21 cellular contexts compared by ENCODE assay signal in the genomic region with DNA sequence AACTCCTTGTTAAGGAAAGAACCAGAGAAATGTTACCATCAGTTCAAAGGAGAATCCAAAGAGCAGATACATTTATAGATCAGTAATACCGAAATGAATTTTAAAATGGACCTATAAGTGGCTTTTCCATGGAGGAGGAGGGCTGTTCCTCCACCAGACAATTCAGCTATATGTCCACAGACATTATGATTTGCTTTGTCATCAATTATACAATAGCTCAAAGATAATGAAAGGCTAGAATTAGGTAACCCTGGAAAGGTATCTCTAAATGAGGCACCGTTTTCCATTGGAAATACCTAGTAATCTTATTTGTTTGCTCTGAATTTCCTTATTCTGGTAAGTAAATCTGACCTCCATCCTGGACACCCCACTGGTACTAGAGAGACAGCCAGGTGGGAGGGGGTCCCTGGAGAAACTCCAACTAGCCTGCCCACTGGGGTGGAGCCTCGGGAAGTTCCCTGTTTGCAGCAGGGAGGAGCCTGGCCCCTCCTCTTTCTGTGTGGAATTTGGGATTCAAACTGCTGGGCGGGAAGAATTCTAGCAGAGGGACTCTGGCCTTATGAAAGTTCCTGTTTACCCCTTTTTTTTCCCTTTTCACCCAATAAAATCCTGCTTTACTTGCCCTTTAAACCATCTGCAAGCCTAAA.
A peak's percentile ranks its signal among the peaks of the same experiment; 100 is the strongest.
DNase-seq lines count a peak whose midpoint lies in the region; TF ChIP-seq lines count a peak whose summit lies in the region.
"Had no signal": no experiment of that assay in that cellular context is flagged by ENCODE, and none has a peak within 500 bp of the region (broad histone marks: within the 10 kb centered on the region; RNA-seq: fewer than 3 reads in every experiment).

No MANE protein-coding gene starts in this region.

- H2BK12ac ChIP-seq in mesenchymal stem cell (ENCODE audit: low read length in 2 of 2): no peak overlapping the region

- H3K4me3 ChIP-seq in HEK293 (ENCODE audit: low read depth, low read length) (no peak overlapping the region), mesenchymal stem cell (ENCODE audit: insufficient read depth in 1 of 2, low read depth in 1 of 2, low read length in 2 of 2) (peak overlapping the region in 1 of 2 experiments; percentile 85)
- H3K4me3 ChIP-seq: left lung had no signal

- H3K27me3 ChIP-seq in mesenchymal stem cell (ENCODE audit: control insufficient read depth in 1 of 2, insufficient read depth in 1 of 2, low read length in 2 of 2): no peaks in the 10 kb centered on the region
- H3K27me3 ChIP-seq: esophagus squamous epithelium, left lung, vagina had no signal

- H2BK120ac ChIP-seq in mesenchymal stem cell (ENCODE audit: low read depth, low read length): no peak overlapping the region

- no peak overlapping the region for H3K27ac Mint-ChIP-seq in endothelial cell (ENCODE audit: unreplicated experiment)
- H3K27ac Mint-ChIP-seq: activated B cell treated with CpG ODN at 0.5 μM for 24 hours; activated CD8-positive, alpha-beta T cell treated with anti-CD3 and anti-CD28 coated beads for 36 hours had no signal

- H3K9ac ChIP-seq in mesenchymal stem cell (ENCODE audit: low read length): peak overlapping the region; percentile 96

- H2AK5ac ChIP-seq in mesenchymal stem cell (ENCODE audit: low read length, severe bottlenecking): no peak overlapping the region

- H3K4me3 Mint-ChIP-seq in endothelial cell (ENCODE audit: unreplicated experiment): no peak overlapping the region
- H3K4me3 Mint-ChIP-seq: activated B cell treated with CpG ODN at 0.5 μM for 24 hours; activated CD8-positive, alpha-beta T cell treated with anti-CD3 and anti-CD28 coated beads for 36 hours; brain had no signal

- H3K4me1 ChIP-seq in HEK293 (ENCODE audit: control insufficient read depth, insufficient read depth, low read length): peaks cover 16% of the 10 kb centered on the region
- H3K4me1 ChIP-seq in mesenchymal stem cell (ENCODE audit: control insufficient read depth, insufficient read depth, low read depth, low read length): peaks cover 5% of the 10 kb centered on the region

- no peaks in the 10 kb centered on the region for H3K36me3 ChIP-seq in HEK293 (ENCODE audit: control insufficient read depth in 2 of 2, insufficient read depth in 1 of 2, low read length in 2 of 2)
- H3K36me3 ChIP-seq in mesenchymal stem cell (ENCODE audit: control insufficient read depth in 1 of 2, insufficient read depth in 2 of 2, low read depth in 1 of 2, low read length in 2 of 2): no peaks in the 10 kb centered on the region
- H3K36me3 ChIP-seq: esophagus squamous epithelium, left lung, vagina had no signal

- no peak overlapping the region for H2BK5ac ChIP-seq in mesenchymal stem cell (ENCODE audit: low read depth, low read length, poor library complexity, severe bottlenecking)

- peaks cover 2% of the 10 kb centered on the region for H3K27me3 Mint-ChIP-seq in endothelial cell (ENCODE audit: unreplicated experiment)
- H3K27me3 Mint-ChIP-seq: activated B cell treated with CpG ODN at 0.5 μM for 24 hours had no signal

- POLR2A ChIA-PET in HEK293 (lab: Yijun Ruan, JAX): no interaction called here

- H3K14ac ChIP-seq in mesenchymal stem cell (ENCODE audit: low read length in 2 of 2): no peak overlapping the region

- H2BK15ac ChIP-seq in mesenchymal stem cell (ENCODE audit: low read depth, poor library complexity, severe bottlenecking): no peak overlapping the region

- H3K4me2 ChIP-seq in mesenchymal stem cell (ENCODE audit: low read length, poor library complexity, severe bottlenecking): no peak overlapping the region

- peak overlapping the region in 1 of 2 experiments; percentile 50 for H3K18ac ChIP-seq in mesenchymal stem cell (ENCODE audit: low read depth in 1 of 2, low read length in 2 of 2)

- 33% methylated on average over 1 of the region's 4 CpGs for WGBS in mesenchymal stem cell

- DNase-seq in ELF-1 (ENCODE audit: low read depth, low spot score) (peak; percentile 80), endothelial cell (ENCODE audit: low spot score) (peak; percentile 21), mesenchymal stem cell (no peak), NCI-H82 (lab: John Stamatoyannopoulos, UW) (no peak), NCI-H510A treated with DMSO at 0.1 percent for 48 hours (lab: John Stamatoyannopoulos, UW) (no peak)
- DNase-seq in stimulated activated CD4-positive, alpha-beta T cell treated with anti-CD3 and anti-CD28 coated beads, Interleukin-15, amount 100 ng/mL, for 24 hours: no peak
- DNase-seq: activated B cell treated with CpG ODN at 0.5 μM for 24 hours; activated CD8-positive, alpha-beta T cell treated with anti-CD3 and anti-CD28 coated beads for 36 hours; activated gamma-delta T cell; activated naive CD8-positive, alpha-beta T cell treated with anti-CD3 and anti-CD28 coated beads, Interleukin-2, amount 50 U/mL, for 24 hours; activated T-cell treated with anti-CD3 and anti-CD28 coated beads for 4 hours; effector CD4-positive, alpha-beta T cell; esophagus squamous epithelium; KBM-7; left lung; NCI-H2029; stimulated activated CD4-positive, alpha-beta T cell treated with anti-CD3 and anti-CD28 coated beads, Interleukin-1b, Interleukin-23, amount 100 ng/mL, for 48 hours; T-helper 9 cell had no signal

- no peak overlapping the region for H4K91ac ChIP-seq in mesenchymal stem cell (ENCODE audit: low read length)

- no peak overlapping the region for H2AFZ ChIP-seq in mesenchymal stem cell (ENCODE audit: low read depth, low read length)

- TF ChIP-seq CTCF in HEK293 (tag by site-specific recombination; IDR thresholded peaks at IDR 0.05): no peak
- TF ChIP-seq CTCF in endothelial cell (IDR thresholded peaks at IDR 0.05; ENCODE audit: unreplicated experiment): no peak

- CTCF ChIA-PET in HEK293 (lab: Yijun Ruan, JAX): interaction anchor here (0.6 kb wide), 1 partner anchor 10 kb away, joined by 3 read pairs; no protein-coding TSS in a partner anchor

- no peaks in the 10 kb centered on the region for H3K9me3 ChIP-seq in HEK293 (ENCODE audit: control insufficient read depth, insufficient read depth, low read depth, low read length)
- H3K9me3 ChIP-seq in mesenchymal stem cell (ENCODE audit: control insufficient read depth, low read length): no peaks in the 10 kb centered on the region
- H3K9me3 ChIP-seq: esophagus squamous epithelium, left lung, vagina had no signal

- H3K79me1 ChIP-seq in mesenchymal stem cell (replicated peaks; ENCODE audit: low read length, poor library complexity, severe bottlenecking): no peaks in the 10 kb centered on the region

- peaks cover 18% of the 10 kb centered on the region for H3K4me1 Mint-ChIP-seq in endothelial cell (ENCODE audit: unreplicated experiment)
- H3K4me1 Mint-ChIP-seq: activated B cell treated with CpG ODN at 0.5 μM for 24 hours had no signal

- no peak overlapping the region for H3K23ac ChIP-seq in mesenchymal stem cell (ENCODE audit: low read length in 2 of 2)

- H3K36me3 Mint-ChIP-seq in endothelial cell (ENCODE audit: low read depth, unreplicated experiment): no peaks in the 10 kb centered on the region
- H3K36me3 Mint-ChIP-seq: brain had no signal

- H4K8ac ChIP-seq in mesenchymal stem cell (ENCODE audit: low read length): no peak overlapping the region

- no peak overlapping the region for H3K4ac ChIP-seq in mesenchymal stem cell (ENCODE audit: low read depth in 1 of 2, low read length in 2 of 2)

- H3K9me3 Mint-ChIP-seq in endothelial cell (ENCODE audit: unreplicated experiment): no peaks in the 10 kb centered on the region
- H3K9me3 Mint-ChIP-seq: activated CD8-positive, alpha-beta T cell treated with anti-CD3 and anti-CD28 coated beads for 36 hours; activated naive CD8-positive, alpha-beta T cell treated with anti-CD3 and anti-CD28 coated beads, Interleukin-2, amount 50 U/mL, for 24 hours had no signal

- no peak overlapping the region for H3K27ac ChIP-seq in HEK293 (ENCODE audit: extremely low read depth, low read depth, low read length)
- H3K27ac ChIP-seq in mesenchymal stem cell (ENCODE audit: low read length, poor library complexity, severe bottlenecking): no peak overlapping the region
- H3K27ac ChIP-seq: left lung, vagina had no signal

TF ChIP-seq in HEK293, 187 proteins besides CTCF, POLR2A, EP300 and RAD21:
- TF ChIP-seq ZNF664 (tag by site-specific recombination; IDR thresholded peaks at IDR 0.05) (no peak), ZSCAN16 (tag by site-specific recombination; IDR thresholded peaks at IDR 0.05) (no peak), KLF10 (tag by site-specific recombination; IDR thresholded peaks at IDR 0.05) (no peak), ZNF777 (tag by site-specific recombination; IDR thresholded peaks at IDR 0.05; ENCODE audit: borderline replicate concordance) (no peak), SP3 (tag by site-specific recombination; IDR thresholded peaks at IDR 0.05) (peak; percentile 30; the same call in 1 of the 2 replicates), ZNF202 (tag by site-specific recombination; IDR thresholded peaks at IDR 0.05; ENCODE audit: borderline replicate concordance) (no peak), PRDM1 (tag by site-specific recombination; IDR thresholded peaks at IDR 0.05) (no peak), ZNF341 (tag by site-specific recombination; IDR thresholded peaks at IDR 0.05; ENCODE audit: low read depth) (0 out of 2 replicates have a peak, but pooled peaks have one; percentile 19), MEIS1 (CRISPR knock-in tag; IDR thresholded peaks at IDR 0.05; ENCODE audit: borderline replicate concordance) (no peak), KLF7 (tag by site-specific recombination; IDR thresholded peaks at IDR 0.05; ENCODE audit: borderline replicate concordance) (no peak), ZNF311 (tag by site-specific recombination; IDR thresholded peaks at IDR 0.05; ENCODE audit: borderline replicate concordance) (no peak), ZNF133 (tag by site-specific recombination; IDR thresholded peaks at IDR 0.05) (no peak), ZNF621 (tag by site-specific recombination; IDR thresholded peaks at IDR 0.05) (no peak), ZNF660 (tag by site-specific recombination; IDR thresholded peaks at IDR 0.05) (no peak), OSR2 (tag by site-specific recombination; IDR thresholded peaks at IDR 0.05) (no peak)
- TF ChIP-seq, protein P1, sequence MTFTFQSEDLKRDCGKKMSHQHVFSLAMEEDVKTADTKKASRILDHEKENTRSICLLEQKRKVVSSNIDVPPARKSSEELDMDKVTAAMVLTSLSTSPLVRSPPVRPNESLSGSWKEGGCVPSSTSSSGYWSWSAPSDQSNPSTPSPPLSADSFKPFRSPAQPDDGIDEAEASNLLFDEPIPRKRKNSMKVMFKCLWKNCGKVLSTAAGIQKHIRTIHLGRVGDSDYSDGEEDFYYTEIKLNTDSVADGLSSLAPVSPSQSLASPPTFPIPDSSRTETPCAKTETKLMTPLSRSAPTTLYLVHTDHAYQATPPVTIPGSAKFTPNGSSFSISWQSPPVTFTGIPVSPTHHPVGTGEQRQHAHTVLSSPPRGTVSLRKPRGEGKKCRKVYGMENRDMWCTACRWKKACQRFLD (tag by site-specific recombination; IDR thresholded peaks at IDR 0.05): no peak

Comparison
In these comparisons a context has a peak if more than half of its experiments do, and no peak if none do; other contexts are left out.
1. DNase-seq: peak in ELF-1 (single experiment) and endothelial cell (single experiment); none in mesenchymal stem cell (single experiment), NCI-H82 (single experiment), NCI-H510A treated with DMSO at 0.1 percent for 48 hours (single experiment) and stimulated activated CD4-positive, alpha-beta T cell treated with anti-CD3 and anti-CD28 coated beads, Interleukin-15, amount 100 ng/mL, for 24 hours (single experiment).